ENCODE assay signal across 13 cellular contexts in the genomic region with DNA sequence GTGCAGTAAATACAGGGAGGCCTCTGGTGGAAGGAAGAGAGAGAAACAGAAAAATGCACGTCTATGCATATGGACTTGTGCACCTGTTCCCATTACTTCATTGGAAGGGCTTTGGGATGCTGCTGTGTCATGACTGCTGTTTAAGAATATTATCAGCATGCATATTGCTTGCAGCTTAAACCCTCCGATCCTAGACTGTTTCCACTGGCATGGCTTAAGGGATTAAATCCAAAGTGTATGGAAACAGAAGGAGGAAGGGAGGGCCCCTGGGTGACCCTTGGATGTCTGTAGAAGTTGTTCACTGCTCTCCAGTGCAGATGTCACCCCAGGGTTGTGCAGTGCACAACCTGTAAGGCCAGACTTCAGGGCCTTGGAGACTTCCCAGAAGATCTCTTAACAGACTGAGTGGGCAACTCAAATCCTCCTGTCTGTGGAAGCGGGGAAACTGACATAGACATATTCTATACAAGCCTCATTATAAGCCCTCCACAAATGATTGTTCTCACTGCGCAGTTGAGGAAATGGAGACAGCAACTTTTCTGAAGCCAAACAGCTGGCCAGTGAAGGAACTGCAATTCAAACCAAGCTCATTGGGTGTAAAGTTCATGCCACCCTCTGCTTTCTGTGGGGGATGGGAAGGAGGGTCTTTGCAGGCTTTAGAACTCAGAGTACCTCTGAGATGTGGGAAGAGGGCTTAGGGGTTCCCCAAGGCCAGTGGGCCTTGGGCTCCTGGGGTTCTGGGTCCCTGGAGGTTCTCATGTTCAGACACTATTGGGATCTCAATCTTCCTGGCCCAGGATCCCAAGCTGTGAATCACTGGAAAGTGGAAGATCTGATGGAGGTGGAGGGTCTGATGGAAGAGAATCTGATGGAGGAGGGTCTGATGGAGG.
DNase-seq lines count a peak whose midpoint lies in the region; ATAC-seq, FAIRE-seq and TF ChIP-seq lines count a peak whose summit lies in the region.
"Had no signal": no experiment of that assay in that cellular context is flagged by ENCODE, and none has a peak within 500 bp of the region (broad histone marks: within the 10 kb centered on the region; RNA-seq: fewer than 3 reads in every experiment).

No MANE protein-coding gene starts in this region.

- no peak overlapping the region for H2BK20ac ChIP-seq in H1 (ENCODE audit: low read length)

- H3K4me2 ChIP-seq in OCI-LY3 (ENCODE audit: low read length) (no peak overlapping the region), H1 (ENCODE audit: insufficient read depth in 1 of 2, low read depth in 2 of 2, low read length in 2 of 2) (no peak overlapping the region)

- no peak overlapping the region for H3K4me3 Mint-ChIP-seq in natural killer cell
- H3K4me3 Mint-ChIP-seq in natural killer cell treated with Interleukin-12 subunit alpha and Interleukin-12 subunit beta and Interleukin-15 and Interleukin-18, amount 100 ng/mL, for 72 hours = no peak overlapping the region
- H3K4me3 Mint-ChIP-seq: activated naive CD4-positive, alpha-beta T cell treated with anti-CD3 and anti-CD28 coated beads, Interleukin-2, amount 10 ng/mL, durations not matched to agents 7 days and 5 days; activated T-cell treated with anti-CD3 and anti-CD28 coated beads, Interleukin-2, amount 50 U/mL, for 4 hours had no signal

- H3K27me3 Mint-ChIP-seq in natural killer cell (ENCODE audit: low read depth in 2 of 2) = peaks cover 15 to 18% of the 10 kb centered on the region in 2 donors
- peaks cover 14 to 15% of the 10 kb centered on the region in 2 donors for H3K27me3 Mint-ChIP-seq in natural killer cell treated with Interleukin-12 subunit alpha and Interleukin-12 subunit beta and Interleukin-15 and Interleukin-18, amount 100 ng/mL, for 72 hours

- no peak for TF ChIP-seq CTCF in natural killer cell (IDR thresholded peaks at IDR 0.05)
- no peak for TF ChIP-seq CTCF in OCI-LY3 (IDR thresholded peaks at IDR 0.05; ENCODE audit: low read depth, low read length)
- TF ChIP-seq CTCF in H1 (IDR thresholded peaks at IDR 0.05; ENCODE audit: control extremely low read depth in 1 of 3, insufficient read depth in 1 of 3, low read depth in 1 of 3, low read length in 3 of 3) = no peak
- TF ChIP-seq CTCF in colonic mucosa (IDR thresholded peaks at IDR 0.05) = no peak

- H3K36me3 ChIP-seq in OCI-LY3 (replicated peaks; ENCODE audit: low read depth, low read length) (no peaks in the 10 kb centered on the region), H1 (ENCODE audit: control insufficient read depth in 2 of 4, insufficient read depth in 4 of 4, low read length in 3 of 4) (no peaks in the 10 kb centered on the region), colonic mucosa (no peaks in the 10 kb centered on the region)
- H3K36me3 ChIP-seq: ovary had no signal

- H3K23me2 ChIP-seq in H1 (ENCODE audit: low read depth, low read length) = peaks cover 6% of the 10 kb centered on the region; the same call in 1 of the 2 replicates

- no peak for TF ChIP-seq POLR2A in H1 (IDR thresholded peaks at IDR 0.05; ENCODE audit: control extremely low read depth in 1 of 2, low read depth in 2 of 2, low read length in 2 of 2)

- POLR2A ChIA-PET in H1 (lab: Charles Lee; ENCODE audit: partially characterized antibody) = no interaction called here

- TF ChIP-seq EP300 in H1 (IDR thresholded peaks at IDR 0.05; ENCODE audit: borderline replicate concordance in 1 of 2, low read depth in 2 of 2, low read length in 2 of 2) = no peak

- H3K36me3 Mint-ChIP-seq in natural killer cell = no peaks in the 10 kb centered on the region
- H3K36me3 Mint-ChIP-seq in natural killer cell treated with Interleukin-12 subunit alpha and Interleukin-12 subunit beta and Interleukin-15 and Interleukin-18, amount 100 ng/mL, for 72 hours = no peaks in the 10 kb centered on the region
- H3K36me3 Mint-ChIP-seq: activated naive CD4-positive, alpha-beta T cell treated with anti-CD3 and anti-CD28 coated beads, Interleukin-2, amount 10 ng/mL, durations not matched to agents 7 days and 5 days had no signal

- 0 out of 2 replicates have a peak overlapping the region, but pooled peaks have one; percentile 39 for H2AFZ ChIP-seq in OCI-LY3 (ENCODE audit: low read depth, low read length)
- no peak overlapping the region for H2AFZ ChIP-seq in H1 (ENCODE audit: low read length)

- H3K9ac ChIP-seq in OCI-LY3 (ENCODE audit: low read length) (no peak overlapping the region), H1 (replicated peaks in 1 of 4; ENCODE audit: extremely low read depth in 1 of 4, low read depth in 3 of 4, low read length in 3 of 4) (no peak overlapping the region), colonic mucosa (ENCODE audit: low read depth in 2 of 2, low read length in 2 of 2) (no peak overlapping the region)

- no peak overlapping the region for H4K91ac ChIP-seq in H1 (replicated peaks; ENCODE audit: insufficient read length, low read length)

- H4K20me1 ChIP-seq in OCI-LY3 (ENCODE audit: insufficient read depth, low read length) = no peaks in the 10 kb centered on the region
- H4K20me1 ChIP-seq in H1 (replicated peaks in 1 of 2; ENCODE audit: control insufficient read depth in 1 of 2, insufficient read depth in 2 of 2, low read length in 2 of 2) = peaks cover 0 to 2% of the 10 kb centered on the region in 2 experiments

- peak overlapping the region; percentile 31; the same call in 1 of the 2 replicates for H2BK15ac ChIP-seq in H1 (ENCODE audit: low read length)

- no peak overlapping the region for H2AK5ac ChIP-seq in H1 (ENCODE audit: low read depth, low read length)

- no peak overlapping the region for H3K23ac ChIP-seq in H1 (ENCODE audit: insufficient read length)

- no peaks in the 10 kb centered on the region for H3K9me3 Mint-ChIP-seq in natural killer cell
- no peaks in the 10 kb centered on the region for H3K9me3 Mint-ChIP-seq in natural killer cell treated with Interleukin-12 subunit alpha and Interleukin-12 subunit beta and Interleukin-15 and Interleukin-18, amount 100 ng/mL, for 72 hours
- H3K9me3 Mint-ChIP-seq: activated naive CD4-positive, alpha-beta T cell treated with anti-CD3 and anti-CD28 coated beads, Interleukin-2, amount 10 ng/mL, durations not matched to agents 7 days and 5 days; activated T-cell treated with anti-CD3 and anti-CD28 coated beads, Interleukin-2, amount 50 U/mL, for 4 hours had no signal

- H3K27ac ChIP-seq in OCI-LY3 (ENCODE audit: low read length) (no peak overlapping the region), H1 (ENCODE audit: low read depth, low read length) (no peak overlapping the region), colonic mucosa (no peak overlapping the region)
- H3K27ac ChIP-seq: ovary, SK-N-MC had no signal

- ATAC-seq in natural killer cell (no peak), HG02981 (IDR thresholded peaks at IDR 0.05; ENCODE audit: unreplicated experiment) (no peak), HG03520 (IDR thresholded peaks at IDR 0.05; ENCODE audit: unreplicated experiment) (no peak)
- ATAC-seq in natural killer cell treated with Interleukin-12 subunit alpha and Interleukin-12 subunit beta and Interleukin-15 and Interleukin-18, amount 100 ng/mL, for 72 hours = no peak

- H3K14ac ChIP-seq in H1 (ENCODE audit: insufficient read length) = no peak overlapping the region

- no peak overlapping the region for H3K18ac ChIP-seq in H1 (ENCODE audit: extremely low read depth, low read length)

- CTCF ChIA-PET in H1 (lab: Charles Lee; ENCODE audit: partially characterized antibody) = interaction anchor here (0.6 to 3.5 kb wide), 42 partner anchors 9 to 533 kb away, joined by 3 to 32 read pairs (median 4); no protein-coding TSS in a partner anchor

- H2BK120ac ChIP-seq in H1 (replicated peaks; ENCODE audit: low read depth, low read length) = no peak overlapping the region

- H3K4ac ChIP-seq in H1 (replicated peaks; ENCODE audit: insufficient read length, low read depth, low read length) = no peak overlapping the region

- H3K4me1 ChIP-seq in OCI-LY3 (ENCODE audit: low read length) = peaks cover 16% of the 10 kb centered on the region
- H3K4me1 ChIP-seq in H1 (replicated peaks in 1 of 4; ENCODE audit: control insufficient read depth in 3 of 4, insufficient read depth in 4 of 4, low read length in 3 of 4) = no peaks in the 10 kb centered on the region
- peaks cover 4% of the 10 kb centered on the region for H3K4me1 ChIP-seq in colonic mucosa

- H3K9me3 ChIP-seq in OCI-LY3 (ENCODE audit: insufficient read depth, low read length) (no peaks in the 10 kb centered on the region), H1 (ENCODE audit: insufficient read depth in 2 of 2, low read depth in 1 of 2, low read length in 1 of 2) (no peaks in the 10 kb centered on the region), colonic mucosa (no peaks in the 10 kb centered on the region)
- H3K9me3 ChIP-seq: ovary had no signal

- H2BK5ac ChIP-seq in H1 (ENCODE audit: low read depth, low read length) = no peak overlapping the region

- no peak overlapping the region for H2BK12ac ChIP-seq in H1 (ENCODE audit: low read depth, low read length)

- no peak for TF ChIP-seq RAD21 in H1 (IDR thresholded peaks at IDR 0.05 in 1 of 2, conservative IDR thresholded peaks at IDR 0.05 in 1 of 2; ENCODE audit: low read depth in 2 of 2, low read length in 2 of 2)

- 93% methylated on average over 4 of the region's 4 CpGs; no CpG with 5 or more reads in 1 of the 2 experiments for WGBS in H1 (ENCODE audit: extremely low coverage in 1 of 2, insufficient coverage in 1 of 2, insufficient read length in 1 of 2, insufficient replicate concordance in 2 of 2, low coverage in 1 of 2, low lambda C conversion rate in 2 of 2, missing lambda C conversion rate in 1 of 2), 2 experiments

- H4K5ac ChIP-seq in H1 (ENCODE audit: insufficient read length, low read depth, low read length) = no peak overlapping the region

- H3K4me1 Mint-ChIP-seq in natural killer cell = peaks cover 8 to 12% of the 10 kb centered on the region in 2 donors
- H3K4me1 Mint-ChIP-seq in natural killer cell treated with Interleukin-12 subunit alpha and Interleukin-12 subunit beta and Interleukin-15 and Interleukin-18, amount 100 ng/mL, for 72 hours (ENCODE audit: low read depth in 2 of 2) = peaks cover 12 to 24% of the 10 kb centered on the region in 2 donors

- H3K27ac Mint-ChIP-seq in natural killer cell = peak overlapping the region; percentile 31 to 78
- peak overlapping the region in 1 of 2 donors; percentile 50 for H3K27ac Mint-ChIP-seq in natural killer cell treated with Interleukin-12 subunit alpha and Interleukin-12 subunit beta and Interleukin-15 and Interleukin-18, amount 100 ng/mL, for 72 hours
- H3K27ac Mint-ChIP-seq: activated naive CD4-positive, alpha-beta T cell treated with anti-CD3 and anti-CD28 coated beads, Interleukin-2, amount 10 ng/mL, durations not matched to agents 7 days and 5 days had no signal

- intact Hi-C loops in natural killer cell (cut with micrococcal nuclease) (loop anchor here (1.0 to 2.0 kb wide), 2 partner anchors 113 to 306 kb away; no protein-coding TSS in a partner anchor), colonic mucosa (cut with DNase I) (loop anchor here (5.0 kb wide), 1 partner anchor 112 kb away; no protein-coding TSS in a partner anchor)

- no peak for DNase-seq in natural killer cell
- no peak for DNase-seq in natural killer cell treated with Interleukin-12 subunit alpha and Interleukin-12 subunit beta and Interleukin-15 and Interleukin-18, amount 100 ng/mL, for 72 hours (ENCODE audit: low spot score)
- no peak for DNase-seq in H1 (ENCODE audit: low read depth in 1 of 2, low spot score in 2 of 2)
- no peak for DNase-seq in colonic mucosa
- DNase-seq in NK-92 (lab: John Stamatoyannopoulos, UW; ENCODE audit: unreplicated experiment) = no peak

- no peak for FAIRE-seq in H1 (lab: Jason Lieb, UNC)
- FAIRE-seq: RCC 7860 had no signal

- no peak overlapping the region for H3K4me3 ChIP-seq in OCI-LY3 (ENCODE audit: low read length)
- H3K4me3 ChIP-seq in H1 (ENCODE audit: extremely low read depth in 1 of 4, insufficient read depth in 2 of 4, low read depth in 3 of 4, low read length in 4 of 4) = no peak overlapping the region
- no peak overlapping the region for H3K4me3 ChIP-seq in colonic mucosa
- H3K4me3 ChIP-seq: ovary, SK-N-MC had no signal

- H3K56ac ChIP-seq in H1 (replicated peaks; ENCODE audit: insufficient read length, low read depth, low read length) = no peak overlapping the region

- H3K79me1 ChIP-seq in H1 (ENCODE audit: low read depth, low read length) = no peaks in the 10 kb centered on the region

- H3K79me2 ChIP-seq in OCI-LY3 (ENCODE audit: low read length) (no peaks in the 10 kb centered on the region), H1 (ENCODE audit: control insufficient read depth in 1 of 2, insufficient read depth in 2 of 2, low read length in 2 of 2) (no peaks in the 10 kb centered on the region)

- H3K27me3 ChIP-seq in OCI-LY3 (ENCODE audit: low read depth, low read length) (no peaks in the 10 kb centered on the region), H1 (replicated peaks in 1 of 4; ENCODE audit: control insufficient read depth in 3 of 4, extremely low read depth in 1 of 4, insufficient read depth in 3 of 4, low read length in 3 of 4) (no peaks in the 10 kb centered on the region; a peak in 1 of 7 replicates), colonic mucosa (no peaks in the 10 kb centered on the region)
- H3K27me3 ChIP-seq: ovary had no signal

- no peak overlapping the region for H4K8ac ChIP-seq in H1 (ENCODE audit: extremely low read depth, insufficient read depth, low read length)
